In the genomic region with DNA sequence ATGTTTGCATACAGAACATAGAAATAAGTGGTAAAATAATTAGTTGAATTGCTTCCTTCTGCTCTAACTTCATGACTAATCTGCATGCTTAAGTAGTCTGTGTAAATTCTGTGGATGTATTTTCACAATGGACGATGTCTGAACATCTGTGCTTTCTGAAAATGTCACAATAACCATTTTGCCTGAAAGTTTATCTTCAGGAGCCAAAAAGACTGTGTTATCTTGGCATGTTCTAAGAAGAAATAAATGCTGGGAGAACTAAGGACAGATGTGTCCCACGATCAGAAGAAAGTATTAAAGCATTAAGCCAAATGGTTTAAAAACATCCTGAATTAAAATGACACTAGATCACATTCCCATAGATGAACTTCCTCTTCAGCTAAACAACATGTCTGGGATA, we compare ENCODE assay signal across 16 cellular contexts.
"Had no signal": no experiment of that assay in that cellular context is flagged by ENCODE, and none has a peak within 500 bp of the region (broad histone marks: within the 10 kb centered on the region; RNA-seq: fewer than 3 reads in every experiment).

No MANE protein-coding gene starts in this region.

- H3K36me3 ChIP-seq: colonic mucosa, esophagus muscularis mucosa, pancreas, thyroid gland had no signal

- H3K4me1 ChIP-seq: colonic mucosa, pancreas, thyroid gland had no signal

- H3K27me3 ChIP-seq: colonic mucosa, pancreas, thyroid gland had no signal

- ATAC-seq: left lobe of liver; naive thymus-derived CD8-positive, alpha-beta T cell; pancreas; stimulated activated naive B cell treated with anti-CD40 and anti-IgM and Interleukin-4, amounts not matched to agents 10 μg/mL and 1 μg/mL and 100 μg/mL, for 72 hours; T-cell had no signal

- H3K4me3 ChIP-seq: colonic mucosa, esophagus muscularis mucosa, pancreas, thyroid gland had no signal

- H3K9me3 ChIP-seq: colonic mucosa, esophagus muscularis mucosa, pancreas, thyroid gland had no signal

- DNase-seq: activated CD4-positive, alpha-beta T cell treated with anti-CD3 and anti-CD28 coated beads for 1 hour; activated CD4-positive, alpha-beta T cell treated with anti-CD3 and anti-CD28 coated beads, Interleukin-2, amount 50 U/mL, for 4 hours; activated naive CD4-positive, alpha-beta T cell treated with anti-CD3 and anti-CD28 coated beads for 36 hours; caudate nucleus; colonic mucosa; hippocampal formation; naive thymus-derived CD8-positive, alpha-beta T cell; pancreas; stimulated activated CD4-positive, alpha-beta T cell treated with anti-CD3 and anti-CD28 coated beads, Interleukin-15, amount 100 ng/mL, for 24 hours; stimulated activated CD4-positive, alpha-beta T cell treated with anti-CD3 and anti-CD28 coated beads, Interleukin-4, amount 100 ng/mL, for 1 hour; stimulated activated naive B cell treated with anti-CD40 and anti-IgM and Interleukin-4, amounts not matched to agents 10 μg/mL and 1 μg/mL and 100 μg/mL, for 72 hours; T-cell; T-helper 9 cell; thyroid gland had no signal

- H3K27ac ChIP-seq: colonic mucosa, pancreas, thyroid gland had no signal
